30 cellular contexts compared by ENCODE assay signal in the genomic region with DNA sequence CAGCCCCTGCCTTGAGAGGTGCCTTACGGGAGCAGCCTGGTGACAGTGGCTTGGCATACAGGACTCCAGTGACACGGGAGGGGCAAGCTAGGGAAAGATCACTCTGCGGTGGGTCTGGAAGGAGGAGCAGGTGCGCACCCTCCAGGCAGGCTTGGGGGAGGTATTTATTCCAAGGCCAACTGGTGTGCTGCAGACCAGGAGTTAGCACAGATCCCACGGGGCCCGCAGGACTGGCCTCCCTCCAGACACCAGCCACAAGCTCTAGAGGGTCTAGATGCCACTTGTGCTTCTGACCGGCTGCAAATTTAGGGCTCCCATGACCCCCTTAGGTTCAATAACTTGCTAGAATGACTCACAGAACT. TPM values are rescaled to one million over a fixed set of nuclear protein-coding genes. Genes with fewer than 3 reads are reported as not detected.
DNase-seq lines count a peak whose midpoint lies in the region; ATAC-seq, FAIRE-seq and TF ChIP-seq lines count a peak whose summit lies in the region.
"Had no signal": no experiment of that assay in that cellular context is flagged by ENCODE, and none has a peak within 500 bp of the region (broad histone marks: within the 10 kb centered on the region; RNA-seq: fewer than 3 reads in every experiment).

No MANE protein-coding gene starts in this region.

- TF ChIP-seq POLR2A in endothelial cell of umbilical vein (IDR thresholded peaks at IDR 0.05; ENCODE audit: low read depth, low read length): no peak

- dilution Hi-C loops in endothelial cell of umbilical vein (cut with MboI; ENCODE audit: extremely low pct_ligation_motif_present, low sequenced_read_pairs): no loop called here

- H3K27me3 ChIP-seq in heart right ventricle: no peaks in the 10 kb centered on the region
- no peaks in the 10 kb centered on the region for H3K27me3 ChIP-seq in Loucy (ENCODE audit: insufficient read depth, low read length, poor library complexity, severe bottlenecking)
- no peaks in the 10 kb centered on the region for H3K27me3 ChIP-seq in endothelial cell of umbilical vein (ENCODE audit: control insufficient read depth in 2 of 2, insufficient read depth in 2 of 2, low read length in 2 of 2)
- H3K27me3 ChIP-seq: pancreas, uterus had no signal

- no peak overlapping the region for H3K27ac Mint-ChIP-seq in T-helper 17 cell
- H3K27ac Mint-ChIP-seq: activated CD4-positive, alpha-beta memory T cell treated with anti-CD3 and anti-CD28 coated beads, Interleukin-2, amount 10 ng/mL, durations not matched to agents 7 days and 5 days; activated naive CD4-positive, alpha-beta T cell treated with anti-CD3 and anti-CD28 coated beads, Interleukin-2, amount 10 ng/mL, durations not matched to agents 7 days and 5 days; immature natural killer cell; memory B cell; stimulated activated naive CD8-positive, alpha-beta T cell treated with anti-CD3 and anti-CD28 coated beads, Interleukin-15, Interleukin-2, amounts not matched to agents 100 ng/mL and 50 ng/mL, for 24 hours; T-helper 1 cell treated with Interleukin-12 subunit alpha and Interleukin-12 subunit beta and Interleukin-4 antibody, amounts not matched to agents 30 μg/mL and 1 μg/mL, for 36 hours had no signal

- H3K9ac ChIP-seq in Loucy (ENCODE audit: low read depth, low read length, poor library complexity, severe bottlenecking): peak overlapping the region; percentile 37
- H3K9ac ChIP-seq in endothelial cell of umbilical vein (replicated peaks; ENCODE audit: extremely low read depth, insufficient read depth, low read length): no peak overlapping the region

- intact Hi-C loops in heart right ventricle (cut with DNase I): no loop called here
- intact Hi-C loops in cardiac septum (cut with DNase I): no loop called here
- intact Hi-C loops in endothelial cell of umbilical vein (cut with micrococcal nuclease): loop anchor here (5.0 kb wide), 1 partner anchor 260 kb away; no protein-coding TSS in a partner anchor

- H3K27me3 Mint-ChIP-seq in T-helper 17 cell: no peaks in the 10 kb centered on the region
- H3K27me3 Mint-ChIP-seq: activated CD4-positive, alpha-beta memory T cell treated with anti-CD3 and anti-CD28 coated beads, Interleukin-2, amount 10 ng/mL, durations not matched to agents 7 days and 5 days; activated naive CD4-positive, alpha-beta T cell treated with anti-CD3 and anti-CD28 coated beads, Interleukin-2, amount 10 ng/mL, durations not matched to agents 7 days and 5 days; brain; memory B cell; stimulated activated naive CD8-positive, alpha-beta T cell treated with anti-CD3 and anti-CD28 coated beads, Interleukin-15, Interleukin-2, amounts not matched to agents 100 ng/mL and 50 ng/mL, for 24 hours had no signal

- no peaks in the 10 kb centered on the region for H3K4me1 Mint-ChIP-seq in T-helper 17 cell
- H3K4me1 Mint-ChIP-seq: activated CD4-positive, alpha-beta memory T cell treated with anti-CD3 and anti-CD28 coated beads, Interleukin-2, amount 10 ng/mL, durations not matched to agents 7 days and 5 days; activated naive CD4-positive, alpha-beta T cell treated with anti-CD3 and anti-CD28 coated beads, Interleukin-2, amount 10 ng/mL, durations not matched to agents 7 days and 5 days; brain; immature natural killer cell; memory B cell; neural crest cell had no signal

- ATAC-seq in heart right ventricle: peak in 5 of 8 donors; percentile 8 to 35 (median 27)
- no peak for ATAC-seq in T-helper 17 cell
- ATAC-seq: activated CD4-positive, CD25-positive, alpha-beta regulatory T cell treated with anti-CD3 and anti-CD28 coated beads, Interleukin-2, amount 50 U/mL, for 24 hours; HepG2 had no signal

- H2AFZ ChIP-seq in Loucy (ENCODE audit: low read length): no peak overlapping the region
- peak overlapping the region; percentile 10 for H2AFZ ChIP-seq in endothelial cell of umbilical vein (ENCODE audit: low read depth, low read length)

- H3K4me3 ChIP-seq in heart right ventricle (no peak overlapping the region), Loucy (ENCODE audit: low read length, poor library complexity, severe bottlenecking) (no peak overlapping the region), endothelial cell of umbilical vein (replicated peaks in 1 of 3; ENCODE audit: insufficient read depth in 1 of 3, low read depth in 1 of 3, low read length in 3 of 3) (no peak overlapping the region), coronary artery (no peak overlapping the region)
- H3K4me3 ChIP-seq: HAP-1, pancreas, smooth muscle cell, thoracic aorta, uterus had no signal

- 69 to 74% methylated on average over 7 of the region's 7 CpGs for WGBS in heart right ventricle, 2 donors

- CTCF ChIA-PET in endothelial cell of umbilical vein (lab: Charles Lee): interaction anchor here (2.5 kb wide), 1 partner anchor 9 kb away, joined by 6 read pairs; no protein-coding TSS in a partner anchor

- H3K9me2 ChIP-seq in Loucy (replicated peaks; ENCODE audit: low read depth, low read length): no peaks in the 10 kb centered on the region

- FAIRE-seq in endothelial cell of umbilical vein (lab: Jason Lieb, UNC): no peak
- FAIRE-seq: HepG2, pancreas, TTC549 had no signal

- peak overlapping the region in 5 of 10 donors; percentile 9 to 68 (median 58) for H3K27ac ChIP-seq in heart right ventricle
- H3K27ac ChIP-seq in endothelial cell of umbilical vein (ENCODE audit: insufficient read depth, low read depth, low read length): no peak overlapping the region
- no peak overlapping the region for H3K27ac ChIP-seq in coronary artery
- H3K27ac ChIP-seq: epithelial cell of prostate, pancreas, thoracic aorta, uterus had no signal

- H3F3A ChIP-seq in Loucy (ENCODE audit: low read depth): no peaks in the 10 kb centered on the region

- H3K36me3 Mint-ChIP-seq in T-helper 17 cell (ENCODE audit: low read depth): peaks cover 9% of the 10 kb centered on the region
- H3K36me3 Mint-ChIP-seq: activated naive CD4-positive, alpha-beta T cell treated with anti-CD3 and anti-CD28 coated beads, Interleukin-2, amount 10 ng/mL, durations not matched to agents 7 days and 5 days had no signal

- no peaks in the 10 kb centered on the region for H3K9me1 ChIP-seq in endothelial cell of umbilical vein (replicated peaks; ENCODE audit: control insufficient read depth, extremely low read depth, insufficient read depth, low read length)

- DNase-seq in heart right ventricle (no peak), cardiac septum (ENCODE audit: low spot score) (no peak), endothelial cell of umbilical vein (ENCODE audit: low read depth, low spot score) (no peak), T-helper 17 cell (no peak), coronary artery (ENCODE audit: low spot score) (no peak)
- DNase-seq in effector CD4-positive, alpha-beta T cell: no peak
- DNase-seq: ACHN; activated CD4-positive, alpha-beta memory T cell treated with anti-CD3 and anti-CD28 coated beads, Interleukin-2, amount 10 ng/mL, durations not matched to agents 7 days and 5 days; activated naive CD4-positive, alpha-beta T cell treated with anti-CD3 and anti-CD28 coated beads, Interleukin-2, amount 10 ng/mL, durations not matched to agents 7 days and 5 days; COR-L47; DMS79 treated with DMSO at 0.1 percent for 48 hours; GF-D8; immature natural killer cell; NCI-H1417 treated with DMSO at 0.1 percent for 48 hours; NCI-H2081; pancreas; uterus had no signal

- no TSS peak for BruUV-seq in endothelial cell of umbilical vein (replicated peaks; lab: Mats Ljungman, UMichigan)

- POLR2A ChIA-PET in endothelial cell of umbilical vein (lab: Charles Lee): no interaction called here

- TF ChIP-seq CTCF in heart right ventricle (IDR thresholded peaks at IDR 0.05) (peak in 1 of 9 donors; percentile 22), Loucy (conservative IDR thresholded peaks at IDR 0.05; ENCODE audit: low read length) (no peak), endothelial cell of umbilical vein (IDR thresholded peaks at IDR 0.05; ENCODE audit: extremely low read depth in 1 of 2, insufficient read depth in 1 of 2, low read depth in 1 of 2, low read length in 2 of 2) (no peak), coronary artery (IDR thresholded peaks at IDR 0.05) (no peak)

- H3K4me2 ChIP-seq in Loucy (ENCODE audit: low read depth, low read length, poor library complexity, severe bottlenecking) (no peak overlapping the region), endothelial cell of umbilical vein (ENCODE audit: insufficient read depth, low read length) (no peak overlapping the region)
- H3K4me2 ChIP-seq: smooth muscle cell had no signal

- H4K20me1 ChIP-seq in Loucy (ENCODE audit: insufficient read depth, low read length, poor library complexity, severe bottlenecking): no peaks in the 10 kb centered on the region
- no peaks in the 10 kb centered on the region for H4K20me1 ChIP-seq in endothelial cell of umbilical vein (replicated peaks; ENCODE audit: control insufficient read depth, extremely low read depth, insufficient read depth, low read length)

- H3K4me1 ChIP-seq in heart right ventricle (peaks cover 0 to 19% (median 11%) of the 10 kb centered on the region in 9 donors), Loucy (ENCODE audit: insufficient read depth, low read length, poor library complexity, severe bottlenecking) (peaks cover 10% of the 10 kb centered on the region), endothelial cell of umbilical vein (ENCODE audit: control insufficient read depth, extremely low read depth, insufficient read depth, low read length) (peaks cover 8% of the 10 kb centered on the region)
- H3K4me1 ChIP-seq: HAP-1, pancreas, uterus had no signal

- no peaks in the 10 kb centered on the region for H3K9me3 ChIP-seq in heart right ventricle
- no peaks in the 10 kb centered on the region for H3K9me3 ChIP-seq in Loucy (ENCODE audit: insufficient read depth, low read depth, low read length)
- no peaks in the 10 kb centered on the region for H3K9me3 ChIP-seq in endothelial cell of umbilical vein (replicated peaks; ENCODE audit: control insufficient read depth, insufficient read depth, low read length)
- H3K9me3 ChIP-seq in T-helper 17 cell (ENCODE audit: control insufficient read depth, low read length, poor library complexity, severe bottlenecking): no peaks in the 10 kb centered on the region
- H3K9me3 ChIP-seq: HAP-1, pancreas, thoracic aorta, uterus had no signal

- H3K79me2 ChIP-seq in Loucy (ENCODE audit: insufficient read depth, low read length) (no peaks in the 10 kb centered on the region), endothelial cell of umbilical vein (ENCODE audit: control insufficient read depth, insufficient read depth, low read length) (no peaks in the 10 kb centered on the region)

- no peak overlapping the region for H3K4me3 Mint-ChIP-seq in T-helper 17 cell
- H3K4me3 Mint-ChIP-seq: activated CD4-positive, alpha-beta memory T cell treated with anti-CD3 and anti-CD28 coated beads, Interleukin-2, amount 10 ng/mL, durations not matched to agents 7 days and 5 days; activated naive CD4-positive, alpha-beta T cell treated with anti-CD3 and anti-CD28 coated beads, Interleukin-2, amount 10 ng/mL, durations not matched to agents 7 days and 5 days; brain; immature natural killer cell; memory B cell; neural crest cell; stimulated activated naive CD8-positive, alpha-beta T cell treated with anti-CD3 and anti-CD28 coated beads, Interleukin-15, Interleukin-2, amounts not matched to agents 100 ng/mL and 50 ng/mL, for 24 hours; T-helper 1 cell treated with Interleukin-12 subunit alpha and Interleukin-12 subunit beta and Interleukin-4 antibody, amounts not matched to agents 30 μg/mL and 1 μg/mL, for 36 hours had no signal

- peaks cover 0 to 100% (median 22%) of the 10 kb centered on the region in 9 donors for H3K36me3 ChIP-seq in heart right ventricle
- H3K36me3 ChIP-seq in Loucy (ENCODE audit: insufficient read depth, low read length): no peaks in the 10 kb centered on the region
- H3K36me3 ChIP-seq in endothelial cell of umbilical vein (ENCODE audit: control insufficient read depth in 2 of 2, extremely low read depth in 1 of 2, insufficient read depth in 2 of 2, low read length in 2 of 2): peaks cover 0 to 1% of the 10 kb centered on the region in 2 experiments
- H3K36me3 ChIP-seq: uterus had no signal

RNA-seq across cellular contexts. Expression of a gene that starts 22.1 kb away (rescaled TPM):
- 10 to 100 TPM; 17.7 to 25.8 (median 20.2) TPM for total RNA-seq in heart right ventricle
- polyA plus RNA-seq in heart right ventricle: 10 to 100 TPM; 12.9 to 13.0 TPM
- 21.5 TPM for total RNA-seq in cardiac septum
- total RNA-seq in endothelial cell of umbilical vein: 12.5 and 17.1 TPM in 2 replicates
- 18.1 and 19.3 TPM in 2 replicates for polyA plus RNA-seq in endothelial cell of umbilical vein
- 10.4 TPM in 2 replicates for polyA plus RNA-seq in endothelial cell of umbilical vein (2011; cell fraction: cytosol; rRNA removed)
- polyA plus RNA-seq in endothelial cell of umbilical vein (2011; cell fraction: nucleus; rRNA removed): 18.3 and 19.6 TPM in 2 replicates
- 7.9 and 9.5 TPM in 2 replicates for polyA plus RNA-seq in endothelial cell of umbilical vein (2012)
- 23.9 and 29.4 TPM in 2 replicates for polyA minus RNA-seq in endothelial cell of umbilical vein
- 14.2 TPM for polyA minus RNA-seq in endothelial cell of umbilical vein (2011; cell fraction: cytosol; rRNA and poly(A)+ RNA removed)
- 11.6 and 11.8 TPM in 2 replicates for polyA minus RNA-seq in endothelial cell of umbilical vein (2011; cell fraction: nucleus; rRNA and poly(A)+ RNA removed)
- total RNA-seq in T-helper 17 cell: 1 to 10 TPM; 2.0 to 3.4 TPM

RNA-seq across cellular contexts. Expression of a gene that starts 47.6 kb away (rescaled TPM):
- total RNA-seq in heart right ventricle: 100 to 1,000 TPM; 167 to 495 (median 266) TPM
- 100 to 1,000 TPM; 136 to 242 TPM for polyA plus RNA-seq in heart right ventricle
- total RNA-seq in cardiac septum: 168 TPM
- total RNA-seq in endothelial cell of umbilical vein: 7.3 and 9.4 TPM in 2 replicates
- polyA plus RNA-seq in endothelial cell of umbilical vein: 5.7 and 6.8 TPM in 2 replicates
- polyA plus RNA-seq in endothelial cell of umbilical vein (2011; cell fraction: cytosol; rRNA removed): 4.5 and 5.3 TPM in 2 replicates
- 14.8 and 14.9 TPM in 2 replicates for polyA plus RNA-seq in endothelial cell of umbilical vein (2011; cell fraction: nucleus; rRNA removed)
- 4.5 and 6.5 TPM in 2 replicates for polyA plus RNA-seq in endothelial cell of umbilical vein (2012)
- polyA minus RNA-seq in endothelial cell of umbilical vein: 5.6 and 6.3 TPM in 2 replicates
- 11.8 TPM for polyA minus RNA-seq in endothelial cell of umbilical vein (2011; cell fraction: cytosol; rRNA and poly(A)+ RNA removed)
- polyA minus RNA-seq in endothelial cell of umbilical vein (2011; cell fraction: nucleus; rRNA and poly(A)+ RNA removed): 3.5 and 4.9 TPM in 2 replicates
- 10 to 100 TPM; 30.7 to 37.3 TPM for total RNA-seq in T-helper 17 cell
